28 cellular contexts compared by ENCODE assay signal in genomic region chr12:275784-276183, GRCh38. TPM values are rescaled to one million over a fixed set of nuclear protein-coding genes. Genes with fewer than 3 reads are reported as not detected.
"Had no signal": no experiment of that assay in that cellular context is flagged by ENCODE, and none has a peak within 500 bp of the region (broad histone marks: within the 10 kb centered on the region; RNA-seq: fewer than 3 reads in every experiment).

No MANE protein-coding gene starts in this region.

- H3K9me3 ChIP-seq: ascending aorta, SJCRH30 had no signal

- H3K9ac ChIP-seq: KMS-11 had no signal

- H3K4me1 ChIP-seq: ascending aorta, SJCRH30 had no signal

- H3K36me3 ChIP-seq: cardiac muscle cell, SJCRH30 had no signal

- ATAC-seq: activated CD8-positive, alpha-beta T cell treated with anti-CD3 and anti-CD28 coated beads for 36 hours; activated T-cell treated with anti-CD3 and anti-CD28 coated beads, Interleukin-2, amount 50 U/mL, for 72 hours; activated T-helper 17 cell treated with anti-CD3 and anti-CD28 coated beads, Interleukin-2, amount 50 U/mL, for 72 hours had no signal

- H3K4me3 ChIP-seq: ascending aorta, cardiac muscle cell, SJCRH30, SK-N-MC had no signal

- H3K4me2 ChIP-seq: KMS-11 had no signal

- DNase-seq: activated CD4-positive, alpha-beta T cell treated with anti-CD3 and anti-CD28 coated beads, Interleukin-2, amount 10 ng/mL, durations not matched to agents 24 days and 14 days; activated CD4-positive, alpha-beta T cell treated with anti-CD3 and anti-CD28 coated beads, Interleukin-2, amount 50 U/mL, for 4 hours; activated CD8-positive, alpha-beta T cell treated with anti-CD3 and anti-CD28 coated beads for 36 hours; activated effector memory CD4-positive, alpha-beta T cell treated with anti-CD3 and anti-CD28 coated beads, Interleukin-2, amount 50 U/mL, for 16 hours; activated naive CD4-positive, alpha-beta T cell; activated naive CD8-positive, alpha-beta T cell treated with anti-CD3 and anti-CD28 coated beads, Interleukin-2, amount 10 ng/mL, durations not matched to agents 7 days and 5 days; activated T-cell treated with anti-CD3 and anti-CD28 coated beads, Interleukin-2, amount 50 U/mL, for 1 hour; activated T-cell treated with anti-CD3 and anti-CD28 coated beads, Interleukin-2, amount 50 U/mL, for 72 hours; amygdala; NCI-H1092 treated with DMSO at 0.1 percent for 48 hours; NCI-H1436; NCI-H1694; NCI-H1930; NCI-H2081 treated with DMSO at 0.1 percent for 48 hours; NCI-H2171; NCI-H446; NCI-H510A treated with DMSO at 0.1 percent for 48 hours; NCI-H69; NCI-H82; OCI-M1; SHP77; SJCRH30 had no signal

- H3K27ac ChIP-seq: ascending aorta, cardiac muscle cell, KMS-11, SJCRH30, SK-N-MC had no signal

- H3K27me3 ChIP-seq: ascending aorta, cardiac muscle cell, SJCRH30 had no signal

RNA-seq across cellular contexts. Expression of gene SLC6A13, which starts 13.1 kb away (rescaled TPM):
- total RNA-seq: activated CD4-positive, alpha-beta T cell treated with anti-CD3 and anti-CD28 coated beads, Interleukin-2, amount 10 ng/mL, durations not matched to agents 24 days and 14 days; activated CD8-positive, alpha-beta T cell treated with anti-CD3 and anti-CD28 coated beads for 36 hours; ascending aorta; M059J had no signal
